Comparison of ENCODE assay signal across 25 cellular contexts in genomic region chr1:30656171-30656940, GRCh38.
"Had no signal": no experiment of that assay in that cellular context is flagged by ENCODE, and none has a peak within 500 bp of the region (broad histone marks: within the 10 kb centered on the region; RNA-seq: fewer than 3 reads in every experiment).

No MANE protein-coding gene starts in this region.

- H3K9me3 Mint-ChIP-seq: activated CD4-positive, alpha-beta memory T cell treated with anti-CD3 and anti-CD28 coated beads for 36 hours; activated CD4-positive, alpha-beta T cell treated with anti-CD3 and anti-CD28 coated beads, Interleukin-2, amount 10 ng/mL, durations not matched to agents 24 days and 14 days; activated naive CD4-positive, alpha-beta T cell treated with anti-CD3 and anti-CD28 coated beads, Interleukin-2, amount 50 U/mL, for 24 hours; activated T-cell treated with anti-CD3 and anti-CD28 coated beads, Interleukin-2, amount 50 U/mL, for 4 hours; activated T-helper 17 cell treated with anti-CD3 and anti-CD28 coated beads, Interleukin-2, amount 50 U/mL, for 72 hours; dendritic cell treated with granulocyte-macrophage colony-stimulating factor and Interleukin-4, amounts not matched to agents 40 ng/mL and 50 ng/mL, for 4 days; memory B cell; natural killer cell; stimulated activated naive CD8-positive, alpha-beta T cell treated with anti-CD3 and anti-CD28 coated beads, Interleukin-15, Interleukin-2, amounts not matched to agents 100 ng/mL and 50 ng/mL, for 24 hours; T-helper 1 cell treated with Interleukin-12 subunit alpha and Interleukin-12 subunit beta and Interleukin-4 antibody, amounts not matched to agents 30 μg/mL and 1 μg/mL, for 36 hours had no signal

- H3K4me3 ChIP-seq: esophagus squamous epithelium, heart right ventricle, right lobe of liver, thoracic aorta, upper lobe of left lung had no signal

- H3K36me3 ChIP-seq: esophagus squamous epithelium, heart right ventricle, right lobe of liver, thoracic aorta, upper lobe of left lung had no signal

- DNase-seq: activated CD4-positive, alpha-beta memory T cell treated with anti-CD3 and anti-CD28 coated beads for 36 hours; activated CD4-positive, alpha-beta T cell treated with anti-CD3 and anti-CD28 coated beads, Interleukin-2, amount 10 ng/mL, durations not matched to agents 24 days and 14 days; activated gamma-delta T cell treated with Interleukin-2 at 50 U/mL for 16 hours; activated T-cell treated with anti-CD3 and anti-CD28 coated beads, Interleukin-2, amount 50 U/mL, for 4 hours; anterior cingulate cortex; esophagus squamous epithelium; foreskin melanocyte; heart right ventricle; natural killer cell; SK-N-SH; stimulated activated CD4-positive, alpha-beta T cell treated with anti-CD3 and anti-CD28 coated beads, Interleukin-12 subunit alpha, Interleukin-12 subunit beta, amount 100 ng/mL, for 4 hours; stimulated activated CD4-positive, alpha-beta T cell treated with anti-CD3 and anti-CD28 coated beads, Interleukin-4, amount 100 ng/mL, for 1 hour; SW 1271; T-helper 9 cell; upper lobe of left lung had no signal

- H3K27ac Mint-ChIP-seq: activated CD4-positive, alpha-beta memory T cell treated with anti-CD3 and anti-CD28 coated beads for 36 hours; activated CD4-positive, alpha-beta T cell treated with anti-CD3 and anti-CD28 coated beads, Interleukin-2, amount 10 ng/mL, durations not matched to agents 24 days and 14 days; activated naive CD4-positive, alpha-beta T cell treated with anti-CD3 and anti-CD28 coated beads, Interleukin-2, amount 50 U/mL, for 24 hours; activated T-helper 17 cell treated with anti-CD3 and anti-CD28 coated beads, Interleukin-2, amount 50 U/mL, for 72 hours; dendritic cell treated with granulocyte-macrophage colony-stimulating factor and Interleukin-4, amounts not matched to agents 40 ng/mL and 50 ng/mL, for 4 days; memory B cell; stimulated activated naive CD8-positive, alpha-beta T cell treated with anti-CD3 and anti-CD28 coated beads, Interleukin-15, Interleukin-2, amounts not matched to agents 100 ng/mL and 50 ng/mL, for 24 hours; T-helper 1 cell treated with Interleukin-12 subunit alpha and Interleukin-12 subunit beta and Interleukin-4 antibody, amounts not matched to agents 30 μg/mL and 1 μg/mL, for 36 hours had no signal

- H3K4me1 ChIP-seq: right lobe of liver had no signal

- H3K4me1 Mint-ChIP-seq: activated CD4-positive, alpha-beta T cell treated with anti-CD3 and anti-CD28 coated beads, Interleukin-2, amount 10 ng/mL, durations not matched to agents 24 days and 14 days; activated naive CD4-positive, alpha-beta T cell treated with anti-CD3 and anti-CD28 coated beads, Interleukin-2, amount 50 U/mL, for 24 hours; activated T-helper 17 cell treated with anti-CD3 and anti-CD28 coated beads, Interleukin-2, amount 50 U/mL, for 72 hours; memory B cell; natural killer cell had no signal

- H3K4me3 Mint-ChIP-seq: activated CD4-positive, alpha-beta memory T cell treated with anti-CD3 and anti-CD28 coated beads for 36 hours; activated CD4-positive, alpha-beta T cell treated with anti-CD3 and anti-CD28 coated beads, Interleukin-2, amount 10 ng/mL, durations not matched to agents 24 days and 14 days; activated naive CD4-positive, alpha-beta T cell treated with anti-CD3 and anti-CD28 coated beads, Interleukin-2, amount 50 U/mL, for 24 hours; activated T-cell treated with anti-CD3 and anti-CD28 coated beads, Interleukin-2, amount 50 U/mL, for 4 hours; activated T-helper 17 cell treated with anti-CD3 and anti-CD28 coated beads, Interleukin-2, amount 50 U/mL, for 72 hours; dendritic cell treated with granulocyte-macrophage colony-stimulating factor and Interleukin-4, amounts not matched to agents 40 ng/mL and 50 ng/mL, for 4 days; memory B cell; natural killer cell; stimulated activated naive CD8-positive, alpha-beta T cell treated with anti-CD3 and anti-CD28 coated beads, Interleukin-15, Interleukin-2, amounts not matched to agents 100 ng/mL and 50 ng/mL, for 24 hours; T-helper 1 cell treated with Interleukin-12 subunit alpha and Interleukin-12 subunit beta and Interleukin-4 antibody, amounts not matched to agents 30 μg/mL and 1 μg/mL, for 36 hours had no signal

- ATAC-seq: activated T-cell treated with anti-CD3 and anti-CD28 coated beads, Interleukin-2, amount 50 U/mL, for 4 hours; activated T-helper 17 cell treated with anti-CD3 and anti-CD28 coated beads, Interleukin-2, amount 50 U/mL, for 72 hours; right lobe of liver had no signal

- H3K36me3 Mint-ChIP-seq: activated CD4-positive, alpha-beta memory T cell treated with anti-CD3 and anti-CD28 coated beads for 36 hours; activated naive CD4-positive, alpha-beta T cell treated with anti-CD3 and anti-CD28 coated beads, Interleukin-2, amount 50 U/mL, for 24 hours; memory B cell; natural killer cell had no signal

- H3K9me3 ChIP-seq: esophagus squamous epithelium, heart right ventricle, right lobe of liver, SK-N-SH, thoracic aorta, upper lobe of left lung had no signal

- H3K27me3 ChIP-seq: right lobe of liver, upper lobe of left lung had no signal

- H3K27me3 Mint-ChIP-seq: activated CD4-positive, alpha-beta T cell treated with anti-CD3 and anti-CD28 coated beads, Interleukin-2, amount 10 ng/mL, durations not matched to agents 24 days and 14 days had no signal

- H3K27ac ChIP-seq: epithelial cell of prostate, esophagus squamous epithelium, heart right ventricle, right lobe of liver, thoracic aorta, upper lobe of left lung, VCaP had no signal
